Comparison of ENCODE assay signal across 9 cellular contexts in genomic region chr7:36128448-36129047, GRCh38. TPM values are rescaled to one million over a fixed set of nuclear protein-coding genes. Genes with fewer than 3 reads are reported as not detected.
DNase-seq lines count a peak whose midpoint lies in the region; ATAC-seq lines count a peak whose summit lies in the region.
"Had no signal": no experiment of that assay in that cellular context is flagged by ENCODE, and none has a peak within 500 bp of the region (broad histone marks: within the 10 kb centered on the region; RNA-seq: fewer than 3 reads in every experiment).

No MANE protein-coding gene starts in this region.

- H3K9me3 ChIP-seq in adipocyte (ENCODE audit: control insufficient read depth, low read length) = no peaks in the 10 kb centered on the region
- H3K9me3 ChIP-seq: HAP-1 had no signal

- intact Hi-C loops in left ventricle myocardium superior (cut with micrococcal nuclease) (no loop called here), sciatic nerve (cut with DNase I) (no loop called here)

- ATAC-seq in left ventricle myocardium superior = peak; percentile 87
- peak; percentile 88 for ATAC-seq in sciatic nerve
- no peak for ATAC-seq in HG02588 (IDR thresholded peaks at IDR 0.05; ENCODE audit: unreplicated experiment)

- no peaks in the 10 kb centered on the region for H3K27me3 ChIP-seq in adipocyte (replicated peaks; ENCODE audit: control insufficient read depth, insufficient read depth, low read length)

- H3K9ac ChIP-seq in adipocyte (ENCODE audit: low read length) = peak overlapping the region; percentile 67

- H3K36me3 ChIP-seq in adipocyte (ENCODE audit: control insufficient read depth, insufficient read depth, low read length, severe bottlenecking) = no peaks in the 10 kb centered on the region
- H3K36me3 ChIP-seq: HAP-1 had no signal

- H3K4me1 ChIP-seq in adipocyte (ENCODE audit: control insufficient read depth, insufficient read depth, low read length) = peaks cover 24% of the 10 kb centered on the region
- H3K4me1 ChIP-seq: HAP-1 had no signal

- peak overlapping the region; percentile 61 for H3K4me3 ChIP-seq in adipocyte (ENCODE audit: low read length)
- H3K4me3 ChIP-seq: HAP-1 had no signal

- DNase-seq in CD1c-positive myeloid dendritic cell (ENCODE audit: extremely low spot score) = peak; percentile 47
- DNase-seq in LoVo (ENCODE audit: low spot score) = peak; percentile 96
- DNase-seq in adipocyte (ENCODE audit: low read depth) = peak; percentile 75
- peak; percentile 83 for DNase-seq in left ventricle myocardium superior
- DNase-seq in sciatic nerve (ENCODE audit: low spot score) = peak; percentile 73
- DNase-seq in activated T-cell treated with anti-CD3 and anti-CD28 coated beads, Interleukin-2, amount 50 U/mL, for 1 hour = no peak
- DNase-seq in DMS79 treated with DMSO at 0.1 percent for 48 hours (lab: John Stamatoyannopoulos, UW) = no peak

RNA-seq across cellular contexts. Expression of gene EEPD1, which starts 24.5 kb away (rescaled TPM):
- total RNA-seq in left ventricle myocardium superior (9.6 TPM), sciatic nerve (19.3 TPM)

Comparison
In these comparisons a context has a peak if more than half of its experiments do, and no peak if none do; other contexts are left out.
1. DNase-seq: peak in CD1c-positive myeloid dendritic cell (single experiment), LoVo (single experiment), adipocyte (single experiment), left ventricle myocardium superior (single experiment) and sciatic nerve (single experiment); none in activated T-cell treated with anti-CD3 and anti-CD28 coated beads, Interleukin-2, amount 50 U/mL, for 1 hour (single experiment) and DMS79 treated with DMSO at 0.1 percent for 48 hours (single experiment).